ENCODE assay signal across 16 cellular contexts in the genomic region with DNA sequence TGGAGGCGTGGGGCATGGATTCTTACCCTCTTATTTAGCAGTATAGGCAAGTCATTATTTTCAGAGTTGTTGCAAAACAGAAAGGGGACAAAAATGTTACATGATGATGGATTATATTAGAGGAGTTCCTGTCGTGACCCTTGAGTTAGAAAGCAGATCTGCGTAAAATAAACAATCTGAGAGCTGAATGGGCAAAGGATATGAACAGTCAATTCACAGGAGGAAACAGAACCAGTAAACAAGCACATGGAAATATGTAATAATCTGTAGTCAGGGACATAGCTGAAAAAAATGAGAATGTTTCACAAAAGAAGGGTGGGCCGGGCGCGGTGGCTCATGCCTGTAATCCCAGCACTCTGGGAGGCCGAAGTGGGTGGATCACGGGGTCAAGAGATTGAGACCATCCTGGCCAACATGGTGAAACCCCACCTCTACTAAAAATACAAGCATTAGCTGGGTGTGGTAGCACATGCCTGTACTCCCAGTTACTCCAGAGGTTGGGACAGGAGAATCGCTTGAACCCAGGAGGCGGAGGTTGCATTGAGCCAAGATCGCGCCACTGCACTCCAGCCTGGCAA. TPM values are rescaled to one million over a fixed set of nuclear protein-coding genes. Genes with fewer than 3 reads are reported as not detected.
A peak's percentile ranks its signal among the peaks of the same experiment; 100 is the strongest.
DNase-seq lines count a peak whose midpoint lies in the region; ATAC-seq and TF ChIP-seq lines count a peak whose summit lies in the region.
"Had no signal": no experiment of that assay in that cellular context is flagged by ENCODE, and none has a peak within 500 bp of the region (broad histone marks: within the 10 kb centered on the region; RNA-seq: fewer than 3 reads in every experiment).

No MANE protein-coding gene starts in this region.

- TF ChIP-seq CTCF in gastroesophageal sphincter (IDR thresholded peaks at IDR 0.05), result no peak

- CTCF ChIA-PET in activated CD4-positive, alpha-beta memory T cell treated with anti-CD3 and anti-CD28 coated beads for 36 hours (lab: Charles Lee), result interaction anchor here (1.8 kb wide), 1 partner anchor 9 kb away, joined by 7 read pairs; no protein-coding TSS in a partner anchor

- H2AFZ ChIP-seq in Karpas-422 (ENCODE audit: low read length), result no peak overlapping the region

- 0 out of 2 replicates have a peak, but pooled peaks cover 9% of the 10 kb centered on the region for H4K20me1 ChIP-seq in Karpas-422 (ENCODE audit: insufficient read depth, low read depth, low read length)

- H3K4me3 ChIP-seq in gastroesophageal sphincter (no peak overlapping the region), Karpas-422 (ENCODE audit: low read length) (no peak overlapping the region)
- H3K4me3 ChIP-seq: Peyer's patch, SJSA1 had no signal

- no peaks in the 10 kb centered on the region for H3K36me3 Mint-ChIP-seq in activated CD4-positive, alpha-beta memory T cell treated with anti-CD3 and anti-CD28 coated beads for 36 hours
- H3K36me3 Mint-ChIP-seq: CD8-positive, alpha-beta T cell had no signal

- H3K4me1 ChIP-seq in gastroesophageal sphincter (peaks cover 7 to 55% (median 33%) of the 10 kb centered on the region in 3 donors), Karpas-422 (ENCODE audit: low read length) (no peaks in the 10 kb centered on the region)

- no peak for TF ChIP-seq EP300 in gastroesophageal sphincter (IDR thresholded peaks at IDR 0.05)

- no peaks in the 10 kb centered on the region for H3K27me3 Mint-ChIP-seq in activated CD4-positive, alpha-beta memory T cell treated with anti-CD3 and anti-CD28 coated beads for 36 hours

- DNase-seq in DMS53 treated with DMSO at 0.1 percent for 48 hours (lab: John Stamatoyannopoulos, UW; ENCODE audit: unreplicated experiment), result peak; percentile 8
- DNase-seq in NCI-H2029 (lab: John Stamatoyannopoulos, UW), result peak; percentile 80
- DNase-seq in sciatic nerve (ENCODE audit: low spot score), result no peak
- DNase-seq in NCI-H2171 treated with DMSO at 0.1 percent for 48 hours (lab: John Stamatoyannopoulos, UW), result no peak
- no peak for DNase-seq in activated CD4-positive, alpha-beta memory T cell treated with anti-CD3 and anti-CD28 coated beads for 36 hours
- no peak for DNase-seq in Karpas-422
- DNase-seq in D341Med (ENCODE audit: low spot score), result no peak
- DNase-seq: activated gamma-delta T cell; CD8-positive, alpha-beta T cell; hippocampal formation; KBM-7; Peyer's patch; WERI-Rb-1 had no signal

- POLR2A ChIA-PET in activated CD4-positive, alpha-beta memory T cell treated with anti-CD3 and anti-CD28 coated beads for 36 hours (lab: Charles Lee), result no interaction called here

- H3K27ac ChIP-seq in gastroesophageal sphincter (peak overlapping the region in 3 of 4 donors; percentile 73 to 78 (median 76)), Karpas-422 (ENCODE audit: low read length) (no peak overlapping the region)
- H3K27ac ChIP-seq: SJSA1, WERI-Rb-1 had no signal

- 59 to 80% methylated on average over 2 to 9 of the region's 12 CpGs for whole genome bisulfite sequencing in gastroesophageal sphincter (ENCODE audit: low coverage in 1 of 2), 2 donors

- H3K27me3 ChIP-seq in gastroesophageal sphincter, result no peaks in the 10 kb centered on the region
- H3K27me3 ChIP-seq in Karpas-422 (ENCODE audit: low read length), result no peaks in the 10 kb centered on the region
- H3K27me3 ChIP-seq: Peyer's patch, SJSA1 had no signal

- intact Hi-C loops in sciatic nerve (cut with DNase I), result no loop called here
- intact Hi-C loops in activated CD4-positive, alpha-beta memory T cell treated with anti-CD3 and anti-CD28 coated beads for 36 hours (cut with micrococcal nuclease), result no loop called here

- H3K4me3 Mint-ChIP-seq in activated CD4-positive, alpha-beta memory T cell treated with anti-CD3 and anti-CD28 coated beads for 36 hours, result no peak overlapping the region
- H3K4me3 Mint-ChIP-seq: CD8-positive, alpha-beta T cell; neural crest cell had no signal

- no peaks in the 10 kb centered on the region for H3K79me2 ChIP-seq in Karpas-422 (ENCODE audit: low read length)

- H3K4me2 ChIP-seq in Karpas-422 (ENCODE audit: low read depth, low read length, poor library complexity, severe bottlenecking), result no peak overlapping the region

- H3K9me3 ChIP-seq in gastroesophageal sphincter, result no peaks in the 10 kb centered on the region
- H3K9me3 ChIP-seq in Karpas-422 (ENCODE audit: low read length), result no peaks in the 10 kb centered on the region
- H3K9me3 ChIP-seq: Peyer's patch, SJSA1 had no signal

- TF ChIP-seq POLR2A in gastroesophageal sphincter (IDR thresholded peaks at IDR 0.05), result no peak

- no peaks in the 10 kb centered on the region for H3K9me2 ChIP-seq in Karpas-422 (replicated peaks; ENCODE audit: insufficient read depth, low read length)

- peak; percentile 85 for ATAC-seq in gastroesophageal sphincter
- peak; percentile 82 for ATAC-seq in sciatic nerve
- ATAC-seq: CD8-positive, alpha-beta T cell had no signal

- no peak overlapping the region for H3K9ac ChIP-seq in Karpas-422 (ENCODE audit: low read length)

- H3K9me3 Mint-ChIP-seq in activated CD4-positive, alpha-beta memory T cell treated with anti-CD3 and anti-CD28 coated beads for 36 hours, result no peaks in the 10 kb centered on the region
- H3K9me3 Mint-ChIP-seq: CD8-positive, alpha-beta T cell; neural crest cell had no signal

- H3K4me1 Mint-ChIP-seq in activated CD4-positive, alpha-beta memory T cell treated with anti-CD3 and anti-CD28 coated beads for 36 hours (ENCODE audit: low read depth), result peaks cover 7% of the 10 kb centered on the region

- H3K27ac Mint-ChIP-seq in activated CD4-positive, alpha-beta memory T cell treated with anti-CD3 and anti-CD28 coated beads for 36 hours, result no peak overlapping the region
- H3K27ac Mint-ChIP-seq: CD8-positive, alpha-beta T cell had no signal

- H3K36me3 ChIP-seq in gastroesophageal sphincter (no peaks in the 10 kb centered on the region), Karpas-422 (ENCODE audit: insufficient read depth, low read length) (no peaks in the 10 kb centered on the region)
- H3K36me3 ChIP-seq: Peyer's patch, SJSA1, WERI-Rb-1 had no signal

RNA-seq across cellular contexts. Expression of a gene that starts 20.9 kb away (rescaled TPM):
- total RNA-seq in gastroesophageal sphincter (10 to 100 TPM; 32.1 to 58.6 (median 42.2) TPM), sciatic nerve (60.9 TPM)
- 1 to 10 TPM; 8.6 to 9.7 TPM for total RNA-seq in activated CD4-positive, alpha-beta memory T cell treated with anti-CD3 and anti-CD28 coated beads for 36 hours
- total RNA-seq in Karpas-422 (2014; rRNA removed; shearing (Covaris generic); ENCODE audit: low replicate concordance), result 2.5 and 3.4 TPM in 2 replicates

Comparison
In these comparisons a context has a peak if more than half of its experiments do, and no peak if none do; other contexts are left out.
1. DNase-seq: peak in DMS53 treated with DMSO at 0.1 percent for 48 hours (single experiment) and NCI-H2029 (single experiment); none in sciatic nerve (single experiment), NCI-H2171 treated with DMSO at 0.1 percent for 48 hours (single experiment), activated CD4-positive, alpha-beta memory T cell treated with anti-CD3 and anti-CD28 coated beads for 36 hours (single experiment), Karpas-422 (single experiment) and D341Med (single experiment).